Comparison of ENCODE assay signal across 15 cellular contexts in genomic region chr3:72660270-72661114, GRCh38.
DNase-seq lines count a peak whose midpoint lies in the region; ATAC-seq and TF ChIP-seq lines count a peak whose summit lies in the region.
"Had no signal": no experiment of that assay in that cellular context is flagged by ENCODE, and none has a peak within 500 bp of the region (broad histone marks: within the 10 kb centered on the region; RNA-seq: fewer than 3 reads in every experiment).

No MANE protein-coding gene starts in this region.

- H3K36me3 ChIP-seq in heart left ventricle: no peaks in the 10 kb centered on the region
- no peaks in the 10 kb centered on the region for H3K36me3 ChIP-seq in adipocyte (ENCODE audit: control insufficient read depth, insufficient read depth, low read length, severe bottlenecking)
- H3K36me3 ChIP-seq in aorta (ENCODE audit: control insufficient read depth in 1 of 2, insufficient read depth in 2 of 2, low read length in 1 of 2): no peaks in the 10 kb centered on the region
- H3K36me3 ChIP-seq in brain microvascular endothelial cell (replicated peaks): no peaks in the 10 kb centered on the region
- H3K36me3 ChIP-seq: BLaER1 treated with 17β-estradiol and CSF1 and Interleukin-3, amounts not matched to agents 10 nM and 100 nM had no signal

- 91 to 94% (median 92%) methylated on average over 5 of the region's 5 CpGs for WGBS in heart left ventricle, 4 donors
- 74 to 79% methylated on average over 5 of the region's 5 CpGs for WGBS in aorta, 2 donors

- H3K27ac ChIP-seq in heart left ventricle (peak overlapping the region in 3 of 12 donors; percentile 17 to 53 (median 41)), aorta (ENCODE audit: low read depth in 1 of 2, low read length in 2 of 2) (no peak overlapping the region), brain microvascular endothelial cell (no peak overlapping the region)
- H3K27ac ChIP-seq: BLaER1 treated with 17β-estradiol and CSF1 and Interleukin-3, amounts not matched to agents 10 nM and 100 nM had no signal

- ATAC-seq in Right ventricle myocardium superior (ENCODE audit: poor library complexity) (peak; percentile 20), heart left ventricle (no peak), aorta (ENCODE audit: low FRiP score) (peak; percentile 11), HG03039 (IDR thresholded peaks at IDR 0.05; ENCODE audit: unreplicated experiment) (no peak)
- ATAC-seq: activated CD8-positive, alpha-beta T cell treated with anti-CD3 and anti-CD28 coated beads for 36 hours had no signal

- TF ChIP-seq POLR2A in heart left ventricle (IDR thresholded peaks at IDR 0.05): no peak

- H3K4me1 ChIP-seq in heart left ventricle (peaks cover 0 to 17% (median 3%) of the 10 kb centered on the region in 12 donors), adipocyte (ENCODE audit: control insufficient read depth, insufficient read depth, low read length) (peaks cover 22% of the 10 kb centered on the region), aorta (ENCODE audit: control insufficient read depth in 1 of 2, insufficient read depth in 2 of 2, low read length in 2 of 2) (peaks cover 0 to 2% of the 10 kb centered on the region in 2 donors)

- H3K4me3 ChIP-seq in heart left ventricle (no peak overlapping the region), adipocyte (ENCODE audit: low read length) (no peak overlapping the region), aorta (ENCODE audit: low read length in 2 of 2) (no peak overlapping the region), brain microvascular endothelial cell (ENCODE audit: low read depth, low read length) (no peak overlapping the region)
- H3K4me3 ChIP-seq: BLaER1 treated with 17β-estradiol and CSF1 and Interleukin-3, amounts not matched to agents 10 nM and 100 nM; mucosa of descending colon had no signal

- DNase-seq in Right ventricle myocardium superior: no peak
- no peak for DNase-seq in heart left ventricle
- DNase-seq in adipocyte (ENCODE audit: low read depth): peak; percentile 13
- DNase-seq in fibroblast of peridontal ligament (ENCODE audit: extremely low read depth): peak; percentile 10
- DNase-seq in aorta: no peak
- no peak for DNase-seq in brain microvascular endothelial cell
- no peak for DNase-seq in AG08396 (ENCODE audit: low spot score)
- DNase-seq: activated CD8-positive, alpha-beta T cell treated with anti-CD3 and anti-CD28 coated beads for 36 hours; activated naive CD4-positive, alpha-beta T cell treated with Interleukin-2 at 50 U/mL for 16 hours; activated T-cell treated with anti-CD3 and anti-CD28 coated beads, Interleukin-2, amount 50 U/mL, for 1 hour; immature natural killer cell; KBM-7 had no signal

- H3K9me3 ChIP-seq in heart left ventricle: no peaks in the 10 kb centered on the region
- no peaks in the 10 kb centered on the region for H3K9me3 ChIP-seq in adipocyte (ENCODE audit: control insufficient read depth, low read length)
- no peaks in the 10 kb centered on the region for H3K9me3 ChIP-seq in aorta (ENCODE audit: control insufficient read depth, low read length)
- H3K9me3 ChIP-seq: BLaER1 treated with 17β-estradiol and CSF1 and Interleukin-3, amounts not matched to agents 10 nM and 100 nM; mucosa of descending colon had no signal

- in situ Hi-C loops in brain microvascular endothelial cell (cut with HindIII; ENCODE audit: low pct_ligation_motif_present, low sequenced_read_pairs): no loop called here

- intact Hi-C loops in Right ventricle myocardium superior (cut with DNase I) (loop anchor here (10.0 kb wide), 1 partner anchor 164 kb away; no protein-coding TSS in a partner anchor), heart left ventricle (cut with DNase I) (loop anchor here in 6 of 10 donors (2.0 to 10.0 kb wide), 5 partner anchors 160 to 178 kb away; no protein-coding TSS in a partner anchor), aorta (cut with DNase I) (loop anchor here in 1 of 2 donors (2.0 to 5.0 kb wide), 2 partner anchors 162 to 178 kb away; no protein-coding TSS in a partner anchor)

- TF ChIP-seq CTCF in heart left ventricle (IDR thresholded peaks at IDR 0.05) (no peak), brain microvascular endothelial cell (IDR thresholded peaks at IDR 0.05; ENCODE audit: low read depth, low read length, missing control alignments) (no peak)

- H3K27me3 ChIP-seq in heart left ventricle (peaks cover 0 to 16% (median 8%) of the 10 kb centered on the region in 9 donors), adipocyte (replicated peaks; ENCODE audit: control insufficient read depth, insufficient read depth, low read length) (peaks cover under 1% of the 10 kb centered on the region), aorta (ENCODE audit: control insufficient read depth in 1 of 2, insufficient read depth in 2 of 2, low read length in 1 of 2) (peaks cover 0 to 1% of the 10 kb centered on the region in 2 donors), brain microvascular endothelial cell (replicated peaks) (peaks cover 2% of the 10 kb centered on the region)

- no peak overlapping the region for H3K9ac ChIP-seq in adipocyte (ENCODE audit: low read length)
- H3K9ac ChIP-seq: BLaER1 treated with 17β-estradiol and CSF1 and Interleukin-3, amounts not matched to agents 10 nM and 100 nM had no signal

Comparison
In these comparisons a context has a peak if more than half of its experiments do, and no peak if none do; other contexts are left out.
1. ATAC-seq: peak in Right ventricle myocardium superior (single experiment) and aorta (single experiment); none in heart left ventricle (0 of 4) and HG03039 (single experiment).
2. DNase-seq: peak in adipocyte (single experiment) and fibroblast of peridontal ligament (single experiment); none in Right ventricle myocardium superior (single experiment), heart left ventricle (0 of 5), aorta (0 of 2), brain microvascular endothelial cell (single experiment) and AG08396 (single experiment).